22 cellular contexts compared by ENCODE assay signal in genomic region chr19:6890421-6890913, GRCh38. TPM values are rescaled to one million over a fixed set of nuclear protein-coding genes. Genes with fewer than 3 reads are reported as not detected.
A peak's percentile ranks its signal among the peaks of the same experiment; 100 is the strongest.
DNase-seq lines count a peak whose midpoint lies in the region; ATAC-seq, FAIRE-seq and TF ChIP-seq lines count a peak whose summit lies in the region.
"Had no signal": no experiment of that assay in that cellular context is flagged by ENCODE, and none has a peak within 500 bp of the region (broad histone marks: within the 10 kb centered on the region; RNA-seq: fewer than 3 reads in every experiment).

No MANE protein-coding gene starts in this region.

- H3K4me1 Mint-ChIP-seq in T-cell, result peaks cover 79 to 85% (median 80%) of the 10 kb centered on the region in 3 donors
- peaks cover 83% of the 10 kb centered on the region for H3K4me1 Mint-ChIP-seq in activated naive CD4-positive, alpha-beta T cell treated with anti-CD3 and anti-CD28 coated beads, Interleukin-2, amount 50 U/mL, for 24 hours
- H3K4me1 Mint-ChIP-seq in progenitor cell of endocrine pancreas (ENCODE audit: low read depth), result no peaks in the 10 kb centered on the region
- H3K4me1 Mint-ChIP-seq: neural progenitor cell, WTC11 had no signal

- TF ChIP-seq CTCF in neutrophil (IDR thresholded peaks at IDR 0.05) (no peak), progenitor cell of endocrine pancreas (IDR thresholded peaks at IDR 0.05; ENCODE audit: unreplicated experiment) (no peak), GM13977 (IDR thresholded peaks at IDR 0.05; ENCODE audit: extremely low read depth, insufficient read depth, missing control alignments) (no peak)

- H3K9me3 Mint-ChIP-seq in T-cell, result peaks cover 19 to 24% (median 21%) of the 10 kb centered on the region in 3 donors
- peaks cover 9% of the 10 kb centered on the region for H3K9me3 Mint-ChIP-seq in activated naive CD4-positive, alpha-beta T cell treated with anti-CD3 and anti-CD28 coated beads, Interleukin-2, amount 50 U/mL, for 24 hours
- peaks cover 63% of the 10 kb centered on the region for H3K9me3 Mint-ChIP-seq in progenitor cell of endocrine pancreas (ENCODE audit: low read depth)

- in situ Hi-C loops in GM13977 (cut with MboI; ENCODE audit: low pct_unique_long_range_greater_than_20kb, low sequenced_read_pairs, unreplicated experiment), result no loop called here

- peaks cover 12% of the 10 kb centered on the region for H3K36me3 ChIP-seq in neutrophil
- H3K36me3 ChIP-seq: cardiac muscle cell, neural progenitor cell, prostate gland had no signal

- FAIRE-seq in GM12891 (lab: Jason Lieb, UNC), result no peak

- H3K4me3 ChIP-seq in neutrophil (ENCODE audit: low read depth in 1 of 2, low read length in 1 of 2), result peak overlapping the region in 1 of 2 experiments; percentile 4
- H3K4me3 ChIP-seq: cardiac muscle cell, neural progenitor cell, prostate gland had no signal

- peak; percentile 69 to 82 (median 76) for ATAC-seq in T-cell (replicated peaks in 1 of 4)
- ATAC-seq: left lobe of liver, WTC11 had no signal

- H3K9me3 ChIP-seq in neutrophil, result no peaks in the 10 kb centered on the region
- H3K9me3 ChIP-seq: prostate gland had no signal

- H3K27me3 Mint-ChIP-seq in T-cell (no peaks in the 10 kb centered on the region), progenitor cell of endocrine pancreas (no peaks in the 10 kb centered on the region)
- H3K27me3 Mint-ChIP-seq in activated naive CD4-positive, alpha-beta T cell treated with anti-CD3 and anti-CD28 coated beads, Interleukin-2, amount 50 U/mL, for 24 hours, result no peaks in the 10 kb centered on the region

- no peak for TF ChIP-seq POLR2A in GM12891 (IDR thresholded peaks at IDR 0.05; ENCODE audit: low read depth, low read length)

- CTCF ChIA-PET in T-cell (lab: Charles Lee), result interaction anchor here in 1 of 2 donors (0.6 to 1.6 kb wide), 4 partner anchors 27 to 920 kb away, joined by 3 to 9 read pairs (median 5); no protein-coding TSS in a partner anchor

- H3K4me1 ChIP-seq in neutrophil (ENCODE audit: control insufficient read depth in 1 of 2, insufficient read depth in 1 of 2, low read depth in 1 of 2, low read length in 1 of 2), result peaks cover 81 to 86% of the 10 kb centered on the region in 2 experiments
- H3K4me1 ChIP-seq: neural progenitor cell, prostate gland had no signal

- DNase-seq in activated naive CD4-positive, alpha-beta T cell treated with Interleukin-2 at 50 U/mL for 16 hours, result peak; percentile 3
- no peak for DNase-seq in activated naive CD4-positive, alpha-beta T cell treated with anti-CD3 and anti-CD28 coated beads, Interleukin-2, amount 50 U/mL, for 16 hours
- DNase-seq in T-cell (peak in 29 of 34 experiments; percentile 3 to 53 (median 17)), progenitor cell of endocrine pancreas (ENCODE audit: low spot score, unreplicated experiment) (no peak), GM13977 (ENCODE audit: low spot score) (no peak), GM12891 (ENCODE audit: insufficient read length, low spot score) (no peak)
- DNase-seq: amygdala, dermis blood vessel endothelial cell, DMS79 treated with DMSO at 0.1 percent for 48 hours, head of caudate nucleus, midbrain, NCI-H1417 treated with DMSO at 0.1 percent for 48 hours, NCI-H510A treated with DMSO at 0.1 percent for 48 hours, trophoblast cell had no signal

- POLR2A ChIA-PET in T-cell (lab: Charles Lee), result interaction anchor here in 1 of 2 donors (0.6 kb wide), 1 partner anchor 20 kb away, joined by 4 read pairs; no protein-coding TSS in a partner anchor

- H3K36me3 Mint-ChIP-seq in T-cell (peaks cover 18% of the 10 kb centered on the region), progenitor cell of endocrine pancreas (ENCODE audit: insufficient read depth) (peaks cover 1% of the 10 kb centered on the region)
- H3K36me3 Mint-ChIP-seq in activated naive CD4-positive, alpha-beta T cell treated with anti-CD3 and anti-CD28 coated beads, Interleukin-2, amount 50 U/mL, for 24 hours, result peaks cover 14% of the 10 kb centered on the region
- H3K36me3 Mint-ChIP-seq: neural progenitor cell had no signal

- H3K27me3 ChIP-seq in neutrophil, result no peaks in the 10 kb centered on the region
- H3K27me3 ChIP-seq: cardiac muscle cell, neural progenitor cell had no signal

- peak overlapping the region; percentile 47 to 78 (median 53) for H3K4me3 Mint-ChIP-seq in T-cell
- peak overlapping the region; percentile 62 for H3K4me3 Mint-ChIP-seq in activated naive CD4-positive, alpha-beta T cell treated with anti-CD3 and anti-CD28 coated beads, Interleukin-2, amount 50 U/mL, for 24 hours
- no peak overlapping the region for H3K4me3 Mint-ChIP-seq in progenitor cell of endocrine pancreas (ENCODE audit: low read depth)
- H3K4me3 Mint-ChIP-seq: neural progenitor cell, WTC11 had no signal

- H3K27ac Mint-ChIP-seq in T-cell, result peak overlapping the region; percentile 94
- H3K27ac Mint-ChIP-seq in activated naive CD4-positive, alpha-beta T cell treated with anti-CD3 and anti-CD28 coated beads, Interleukin-2, amount 50 U/mL, for 24 hours, result peak overlapping the region; percentile 81
- H3K27ac Mint-ChIP-seq in progenitor cell of endocrine pancreas, result no peak overlapping the region
- H3K27ac Mint-ChIP-seq: neural progenitor cell, WTC11 had no signal

- H3K27ac ChIP-seq in neutrophil, result peak overlapping the region; percentile 92
- H3K27ac ChIP-seq: cardiac muscle cell, neural progenitor cell, prostate gland had no signal

TF ChIP-seq in GM12891, 5 proteins besides CTCF, POLR2A, EP300 and RAD21:
- TF ChIP-seq SPI1 (IDR thresholded peaks at IDR 0.05; ENCODE audit: low read depth, low read length), result no peak
- TF ChIP-seq POLR2AphosphoS5 (IDR thresholded peaks at IDR 0.05; ENCODE audit: low read depth, low read length), result no peak
- no peak for TF ChIP-seq TAF1 (IDR thresholded peaks at IDR 0.05; ENCODE audit: low read depth, low read length)
- TF ChIP-seq POU2F2 (IDR thresholded peaks at IDR 0.05; ENCODE audit: low read depth, low read length), result no peak
- TF ChIP-seq PAX5 (IDR thresholded peaks at IDR 0.05; ENCODE audit: insufficient read depth, low read length, severe bottlenecking), result no peak

RNA-seq across cellular contexts. Expression of gene ADGRE1, which starts 3.1 kb away (rescaled TPM):
- total RNA-seq in T-cell (1 to 10 TPM; 3.4 to 9.7 (median 3.7) TPM), progenitor cell of endocrine pancreas (not detected in 2 replicates)
- 0.47 TPM for polyA plus RNA-seq in GM12891 (2012; ENCODE audit: low read depth, missing spikeins)
- total RNA-seq: cardiac muscle cell, dermis blood vessel endothelial cell, WTC11 had no signal
- polyA plus RNA-seq: AG04450, cardiac muscle cell had no signal

Comparison
In these comparisons a context has a peak if more than half of its experiments do, and no peak if none do; other contexts are left out.
1. DNase-seq: peak in activated naive CD4-positive, alpha-beta T cell treated with Interleukin-2 at 50 U/mL for 16 hours (single experiment) and T-cell (29 of 34); none in activated naive CD4-positive, alpha-beta T cell treated with anti-CD3 and anti-CD28 coated beads, Interleukin-2, amount 50 U/mL, for 16 hours (single experiment), progenitor cell of endocrine pancreas (single experiment), GM13977 (single experiment) and GM12891 (single experiment).